9 cellular contexts compared by ENCODE assay signal in genomic region chr12:8027856-8028255, GRCh38. TPM values are rescaled to one million over a fixed set of nuclear protein-coding genes. Genes with fewer than 3 reads are reported as not detected.
DNase-seq lines count a peak whose midpoint lies in the region; TF ChIP-seq lines count a peak whose summit lies in the region.
"Had no signal": no experiment of that assay in that cellular context is flagged by ENCODE, and none has a peak within 500 bp of the region (broad histone marks: within the 10 kb centered on the region; RNA-seq: fewer than 3 reads in every experiment).

No MANE protein-coding gene starts in this region.

- peaks cover 21% of the 10 kb centered on the region for H3K36me3 Mint-ChIP-seq in Caco-2 (ENCODE audit: insufficient read depth, unreplicated experiment)
- no peaks in the 10 kb centered on the region for H3K36me3 Mint-ChIP-seq in chondrocyte (ENCODE audit: low read depth)

- H3K27me3 Mint-ChIP-seq in Caco-2 (ENCODE audit: insufficient read depth, unreplicated experiment) (no peaks in the 10 kb centered on the region), chondrocyte (ENCODE audit: low read depth) (no peaks in the 10 kb centered on the region)

- H3K4me3 Mint-ChIP-seq in Caco-2 (ENCODE audit: unreplicated experiment) (peak overlapping the region; percentile 100), chondrocyte (ENCODE audit: unreplicated experiment) (peak overlapping the region; percentile 96)

- no TSS peak for BruUV-seq in Caco-2 (replicated peaks; lab: Mats Ljungman, UMichigan)

- H3K4me3 ChIP-seq in Caco-2 (ENCODE audit: low read depth, low read length) (peak overlapping the region; percentile 92), MG63 (peak overlapping the region; percentile 57; the same call in 1 of the 2 replicates), neutrophil (ENCODE audit: low read depth in 1 of 2, low read length in 1 of 2) (peak overlapping the region; percentile 70 to 98)

- H3K27ac Mint-ChIP-seq in Caco-2 (ENCODE audit: unreplicated experiment) (peak overlapping the region; percentile 100), chondrocyte (ENCODE audit: unreplicated experiment) (peak overlapping the region; percentile 74)

- intact Hi-C loops in Caco-2 (cut with micrococcal nuclease; ENCODE audit: unreplicated experiment) = no loop called here

- peak overlapping the region; percentile 97 for H3K27ac ChIP-seq in neutrophil

- H3K4me1 Mint-ChIP-seq in Caco-2 (ENCODE audit: low read depth, unreplicated experiment) (peaks cover 14% of the 10 kb centered on the region), chondrocyte (ENCODE audit: low read depth) (peaks cover 18% of the 10 kb centered on the region)

- no peak for DNase-seq in Caco-2
- DNase-seq in MG63 = no peak
- no peak for DNase-seq in chondrocyte (ENCODE audit: low spot score)
- no peak for DNase-seq in SHP77 treated with DMSO at 0.1 percent for 48 hours (lab: John Stamatoyannopoulos, UW)
- no peak for DNase-seq in germinal center (ENCODE audit: low spot score)
- no peak for DNase-seq in amygdala (lab: John Stamatoyannopoulos, UW)
- DNase-seq: central memory CD4-positive, alpha-beta T cell; Karpas-422 had no signal

- TF ChIP-seq CTCF in Caco-2 (IDR thresholded peaks at IDR 0.05; ENCODE audit: insufficient read depth in 1 of 2, low read depth in 1 of 2, low read length in 1 of 2, severe bottlenecking in 1 of 2, unreplicated experiment in 1 of 2) = no peak
- no peak for TF ChIP-seq CTCF in chondrocyte (IDR thresholded peaks at IDR 0.05)
- TF ChIP-seq CTCF in neutrophil (IDR thresholded peaks at IDR 0.05) = no peak

- H3K36me3 ChIP-seq in Caco-2 (ENCODE audit: control insufficient read depth, insufficient read depth, low read length) (no peaks in the 10 kb centered on the region), MG63 (no peaks in the 10 kb centered on the region), neutrophil (no peaks in the 10 kb centered on the region)

- no peaks in the 10 kb centered on the region for H3K9me3 Mint-ChIP-seq in Caco-2 (ENCODE audit: unreplicated experiment)
- no peaks in the 10 kb centered on the region for H3K9me3 Mint-ChIP-seq in chondrocyte (ENCODE audit: low read depth)

- H3K4me1 ChIP-seq in Caco-2 (no peaks in the 10 kb centered on the region; the same call in 1 of the 2 replicates), neutrophil (ENCODE audit: control insufficient read depth in 1 of 2, insufficient read depth in 1 of 2, low read depth in 1 of 2, low read length in 1 of 2) (peaks cover 11 to 19% of the 10 kb centered on the region in 2 experiments)

- H3K9me3 ChIP-seq in Caco-2 = no peaks in the 10 kb centered on the region
- H3K9me3 ChIP-seq in MG63 = no peaks in the 10 kb centered on the region
- H3K9me3 ChIP-seq in neutrophil = no peaks in the 10 kb centered on the region

- CTCF ChIA-PET in Caco-2 (lab: Charles Lee) = interaction anchor here (0.5 to 1.3 kb wide), 3 partner anchors 11 to 50 kb away, joined by 3 to 5 read pairs (median 4); no protein-coding TSS in a partner anchor

- POLR2A ChIA-PET in Caco-2 (lab: Charles Lee) = interaction anchor here (0.5 kb wide), 1 partner anchor 74 kb away, joined by 11 read pairs; no protein-coding TSS in a partner anchor

- H3K27me3 ChIP-seq in Caco-2 (replicated peaks; ENCODE audit: control insufficient read depth, insufficient read depth, low read length) = no peaks in the 10 kb centered on the region
- no peaks in the 10 kb centered on the region for H3K27me3 ChIP-seq in MG63
- no peaks in the 10 kb centered on the region for H3K27me3 ChIP-seq in neutrophil

RNA-seq across cellular contexts. Expression of gene FOXJ2, which starts 4.7 kb away (rescaled TPM):
- total RNA-seq in Caco-2 (2022) (18.7 and 19.4 TPM in 2 replicates), chondrocyte (21.1 to 24.0 TPM (median 23.4 TPM) in 3 replicates)
- 3.6 and 5.9 TPM in 2 replicates for total RNA-seq in MG63 (2014; rRNA removed; shearing (Covaris generic); ENCODE audit: low replicate concordance)

RNA-seq across cellular contexts. Expression of gene C3AR1, which starts 38.3 kb away (rescaled TPM):
- total RNA-seq in Caco-2 (2022) (not detected in 2 replicates), chondrocyte (0.27 to 0.59 TPM in 2 of 3 replicates, not detected in the other)
- not detected in 2 replicates for total RNA-seq in MG63 (2014; rRNA removed; shearing (Covaris generic); ENCODE audit: low replicate concordance)

RNA-seq across cellular contexts. Expression of gene NECAP1, which starts 54.2 kb away (rescaled TPM):
- total RNA-seq in Caco-2 (2022) (49.1 and 50.1 TPM in 2 replicates), chondrocyte (23.1 to 36.9 TPM (median 26.1 TPM) in 3 replicates)
- 24.7 and 48.5 TPM in 2 replicates for total RNA-seq in MG63 (2014; rRNA removed; shearing (Covaris generic); ENCODE audit: low replicate concordance)
